Comparison of ENCODE assay signal across 8 cellular contexts in the genomic region with DNA sequence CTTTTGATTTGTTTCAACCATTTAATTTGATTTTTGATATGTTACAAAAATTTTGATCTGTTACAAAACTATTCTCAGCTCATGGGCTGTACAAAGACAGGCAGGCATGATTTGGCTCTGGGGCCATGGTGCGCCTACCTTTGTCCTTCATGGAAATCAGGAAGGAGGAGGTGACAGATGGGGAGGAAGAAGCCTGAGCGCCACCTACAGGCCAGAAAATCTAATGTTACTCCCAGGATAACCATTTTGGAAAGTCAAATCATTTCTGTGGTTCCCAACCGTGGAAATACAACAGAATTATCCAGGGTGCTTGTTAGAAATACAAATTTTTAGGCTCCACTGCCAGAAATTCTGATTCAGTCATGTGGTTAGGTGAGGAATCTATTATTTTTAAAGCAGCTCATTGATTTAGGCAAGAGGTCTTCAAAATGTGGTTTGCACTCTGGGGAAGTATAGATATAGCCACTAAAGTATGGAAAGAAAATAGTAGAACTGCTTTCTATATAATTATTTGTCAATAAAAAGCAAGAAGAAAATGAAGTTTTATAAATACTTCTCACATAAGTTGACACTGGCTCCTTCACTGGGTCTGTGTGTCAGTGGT.
DNase-seq lines count a peak whose midpoint lies in the region; ATAC-seq, FAIRE-seq and TF ChIP-seq lines count a peak whose summit lies in the region.

No MANE protein-coding gene starts in this region.

- TF ChIP-seq CTCF in DND-41 (IDR thresholded peaks at IDR 0.05; ENCODE audit: borderline replicate concordance, extremely low read depth, low read length, poor library complexity, severe bottlenecking): peak; percentile 68
- peak; percentile 50 to 65 for TF ChIP-seq CTCF in fibroblast of lung (conservative IDR thresholded peaks at IDR 0.05 in 1 of 2, IDR thresholded peaks at IDR 0.05 in 1 of 2; ENCODE audit: low read depth in 1 of 2, low read length in 2 of 2)

- H3K9ac ChIP-seq in DND-41 (ENCODE audit: low read depth, low read length): no peak overlapping the region
- H3K9ac ChIP-seq in NT2/D1 (ENCODE audit: insufficient read length, low read depth): no peak overlapping the region
- no peak overlapping the region for H3K9ac ChIP-seq in fibroblast of lung (ENCODE audit: insufficient read depth, low read length)

- H2AFZ ChIP-seq in DND-41 (ENCODE audit: low read depth, low read length) (no peak overlapping the region), fibroblast of lung (ENCODE audit: low read length) (no peak overlapping the region)

- ATAC-seq in DND-41 (ENCODE audit: insufficient read depth, low read depth) (no peak), esophagus mucosa (no peak), GM19023 (IDR thresholded peaks at IDR 0.05; ENCODE audit: unreplicated experiment) (no peak)
- no peak for ATAC-seq in activated CD4-positive, CD25-positive, alpha-beta regulatory T cell treated with anti-CD3 and anti-CD28 coated beads, Interleukin-2, amount 50 U/mL, for 24 hours

- H3K9me3 ChIP-seq in DND-41 (ENCODE audit: insufficient read depth, low read length, severe bottlenecking): no peaks in the 10 kb centered on the region
- H3K9me3 ChIP-seq in NT2/D1 (ENCODE audit: insufficient read depth, low read length): no peaks in the 10 kb centered on the region
- H3K9me3 ChIP-seq in fibroblast of lung (ENCODE audit: control insufficient read depth, insufficient read depth, low read depth, low read length): no peaks in the 10 kb centered on the region

- H3K4me3 ChIP-seq in DND-41 (ENCODE audit: low read depth in 1 of 2, low read length in 2 of 2): no peak overlapping the region
- H3K4me3 ChIP-seq in NT2/D1 (ENCODE audit: insufficient read length, low read depth): no peak overlapping the region
- H3K4me3 ChIP-seq in fibroblast of lung (replicated peaks in 1 of 4; ENCODE audit: control extremely low read depth in 1 of 4, insufficient read depth in 1 of 4, low read depth in 3 of 4, low read length in 4 of 4): no peak overlapping the region

- H3K36me3 ChIP-seq in DND-41 (ENCODE audit: insufficient read depth, low read length) (no peaks in the 10 kb centered on the region), NT2/D1 (ENCODE audit: insufficient read depth, insufficient read length, low read length) (no peaks in the 10 kb centered on the region), fibroblast of lung (ENCODE audit: control insufficient read depth, insufficient read depth, low read length) (no peaks in the 10 kb centered on the region)

- H3K27ac ChIP-seq in DND-41 (ENCODE audit: low read length): peak overlapping the region; percentile 77
- H3K27ac ChIP-seq in fibroblast of lung (ENCODE audit: insufficient read depth, low read length): no peak overlapping the region

- H3K4me1 ChIP-seq in DND-41 (ENCODE audit: insufficient read depth, low read length) (peaks cover 64% of the 10 kb centered on the region), NT2/D1 (ENCODE audit: insufficient read depth, insufficient read length) (no peaks in the 10 kb centered on the region), fibroblast of lung (ENCODE audit: control insufficient read depth, extremely low read depth, insufficient read depth, low read length) (no peaks in the 10 kb centered on the region)

- no peak overlapping the region for H3K4me2 ChIP-seq in DND-41 (ENCODE audit: insufficient read depth, low read length)
- H3K4me2 ChIP-seq in fibroblast of lung (ENCODE audit: extremely low read depth, insufficient read depth, low read length): no peak overlapping the region

- H3K27me3 ChIP-seq in DND-41 (ENCODE audit: insufficient read depth, low read length, poor library complexity) (no peaks in the 10 kb centered on the region), NT2/D1 (ENCODE audit: insufficient read depth, insufficient read length) (no peaks in the 10 kb centered on the region), fibroblast of lung (ENCODE audit: control insufficient read depth, insufficient read depth, low read length) (no peaks in the 10 kb centered on the region)

- DNase-seq in DND-41 (no peak), H54 (ENCODE audit: insufficient read length, low spot score) (no peak), NT2/D1 (ENCODE audit: low read depth, low spot score) (peak; percentile 64), fibroblast of lung (ENCODE audit: low read depth in 2 of 2) (peak; percentile 33 to 36), stromal cell of bone marrow (ENCODE audit: low read depth) (peak; percentile 21)

- no peaks in the 10 kb centered on the region for H4K20me1 ChIP-seq in DND-41 (ENCODE audit: insufficient read depth, low read length)
- no peaks in the 10 kb centered on the region for H4K20me1 ChIP-seq in fibroblast of lung (ENCODE audit: control insufficient read depth, extremely low read depth, insufficient read depth, low read length)

- H3K79me2 ChIP-seq in DND-41 (ENCODE audit: insufficient read depth, low read length) (no peaks in the 10 kb centered on the region), fibroblast of lung (ENCODE audit: control insufficient read depth, insufficient read depth, low read length) (no peaks in the 10 kb centered on the region)

- TF ChIP-seq POLR2A in H54 (IDR thresholded peaks at IDR 0.05; ENCODE audit: low read depth, low read length): no peak

- peak; percentile 82 for FAIRE-seq in H54 (lab: Jason Lieb, UNC)

Comparison
In these comparisons a context has a peak if more than half of its experiments do, and no peak if none do; other contexts are left out.
1. DNase-seq: peak in NT2/D1 (single experiment), fibroblast of lung (2 of 2) and stromal cell of bone marrow (single experiment); none in DND-41 (single experiment) and H54 (single experiment).